ENCODE assay signal across 23 cellular contexts in the genomic region with DNA sequence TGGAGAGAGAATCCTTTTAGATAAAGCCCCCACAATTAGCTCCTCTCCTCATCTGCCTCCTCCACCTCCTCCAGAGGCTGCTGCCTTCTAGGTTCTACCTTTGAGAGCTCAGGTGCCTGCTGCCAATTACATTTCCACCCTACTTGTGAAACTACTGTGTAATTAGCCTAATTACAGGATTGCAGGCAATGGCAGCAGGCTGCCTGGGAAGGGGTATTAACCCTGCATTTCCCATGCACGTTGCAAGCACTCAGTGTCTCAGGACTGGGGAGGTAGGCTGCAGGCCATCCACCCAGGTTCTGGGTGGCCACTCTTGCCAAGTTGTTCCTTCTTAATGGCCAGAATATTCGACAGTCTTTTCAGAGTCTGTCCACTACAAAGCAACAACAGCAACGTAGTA.
DNase-seq lines count a peak whose midpoint lies in the region; ATAC-seq and TF ChIP-seq lines count a peak whose summit lies in the region.
"Had no signal": no experiment of that assay in that cellular context is flagged by ENCODE, and none has a peak within 500 bp of the region (broad histone marks: within the 10 kb centered on the region; RNA-seq: fewer than 3 reads in every experiment).

No MANE protein-coding gene starts in this region.

- TF ChIP-seq CTCF in left ventricle myocardium inferior (IDR thresholded peaks at IDR 0.05; ENCODE audit: borderline replicate concordance) (no peak), GM10248 (IDR thresholded peaks at IDR 0.05; ENCODE audit: control extremely low read depth, extremely low read depth, low read depth, missing control alignments) (no peak)

- H3K9me3 ChIP-seq in left ventricle myocardium inferior (replicated peaks): no peaks in the 10 kb centered on the region
- H3K9me3 ChIP-seq: BE2C, spleen had no signal

- H3K27ac ChIP-seq in left ventricle myocardium inferior (replicated peaks): no peak overlapping the region
- H3K27ac ChIP-seq: 22Rv1, foreskin keratinocyte, hepatocyte, spleen had no signal

- no peak overlapping the region for H3K4me3 ChIP-seq in left ventricle myocardium inferior
- H3K4me3 ChIP-seq: hepatocyte, spleen had no signal

- H3K36me3 ChIP-seq in left ventricle myocardium inferior: no peaks in the 10 kb centered on the region
- H3K36me3 ChIP-seq: BE2C, spleen had no signal

- intact Hi-C loops in left colon (cut with DNase I, micrococcal nuclease) (no loop called here), left ventricle myocardium inferior (cut with micrococcal nuclease) (no loop called here)

- H3K27me3 ChIP-seq in left ventricle myocardium inferior (ENCODE audit: low read depth): no peaks in the 10 kb centered on the region
- H3K27me3 ChIP-seq: BE2C, foreskin keratinocyte, hepatocyte, spleen had no signal

- H3K4me1 ChIP-seq in left ventricle myocardium inferior: no peaks in the 10 kb centered on the region
- H3K4me1 ChIP-seq: BE2C, spleen had no signal

- peak; percentile 38 for ATAC-seq in left colon
- ATAC-seq: activated CD8-positive, alpha-beta T cell treated with anti-CD3 and anti-CD28 coated beads for 36 hours; foreskin keratinocyte; HCT116 had no signal

- POLR2A ChIA-PET in GM10248 (lab: Yijun Ruan, JAX): no interaction called here

- DNase-seq in NCI-H1105 treated with DMSO at 0.1 percent for 48 hours (lab: John Stamatoyannopoulos, UW) (peak; percentile 67), NCI-H1105 (lab: John Stamatoyannopoulos, UW) (no peak), NCI-H1436 (lab: John Stamatoyannopoulos, UW) (peak; percentile 87), RPMI8226 (peak; percentile 25), left colon (no peak), left ventricle myocardium inferior (no peak), GM10248 (ENCODE audit: extremely low spot score) (no peak), NCI-H146 treated with DMSO at 0.1 percent for 48 hours (lab: John Stamatoyannopoulos, UW; ENCODE audit: unreplicated experiment) (no peak)
- DNase-seq: activated B cell treated with CpG ODN at 0.5 μM for 24 hours; activated CD8-positive, alpha-beta T cell treated with anti-CD3 and anti-CD28 coated beads for 36 hours; BE2C; cerebellar nuclear complex; erythroblast; foreskin keratinocyte; NCI-H1694 treated with DMSO at 0.1 percent for 48 hours; NCI-H510A; retina; spleen; stimulated activated CD4-positive, alpha-beta T cell treated with anti-CD3 and anti-CD28 coated beads, Interleukin-4, amount 100 ng/mL, for 4 hours; trophoblast cell had no signal

- CTCF ChIA-PET in GM10248 (lab: Yijun Ruan, JAX): interaction anchor here (1.3 kb wide), 1 partner anchor 98 kb away, joined by 3 read pairs; no protein-coding TSS in a partner anchor

Comparison
In these comparisons a context has a peak if more than half of its experiments do, and no peak if none do; other contexts are left out.
1. DNase-seq: peak in NCI-H1105 treated with DMSO at 0.1 percent for 48 hours (single experiment), NCI-H1436 (single experiment) and RPMI8226 (single experiment); none in NCI-H1105 (single experiment), left colon (0 of 2), left ventricle myocardium inferior (single experiment), GM10248 (single experiment) and NCI-H146 treated with DMSO at 0.1 percent for 48 hours (single experiment).